Comparison of ENCODE assay signal across 12 cellular contexts in the genomic region with DNA sequence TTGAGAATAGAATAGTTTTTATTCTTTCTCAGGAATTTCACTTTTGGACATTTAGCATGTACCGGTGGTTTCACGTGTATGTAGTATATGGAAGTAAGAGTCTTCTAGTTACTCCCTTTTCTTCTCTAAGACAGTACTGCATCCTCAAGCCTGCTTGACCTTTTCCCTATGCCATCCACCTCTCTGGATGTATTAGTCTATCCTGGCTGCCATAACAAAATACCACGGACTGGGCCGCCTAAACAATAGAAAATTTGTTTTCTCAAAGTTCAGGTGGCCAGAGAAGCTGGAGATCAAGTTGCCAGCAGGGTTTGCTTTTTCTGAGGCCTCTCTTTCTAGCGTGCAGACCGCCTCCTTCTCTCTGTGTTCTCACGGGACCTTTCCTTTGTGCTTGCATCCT. TPM values are rescaled to one million over a fixed set of nuclear protein-coding genes. Genes with fewer than 3 reads are reported as not detected.
A peak's percentile ranks its signal among the peaks of the same experiment; 100 is the strongest.
DNase-seq lines count a peak whose midpoint lies in the region; ATAC-seq, FAIRE-seq and TF ChIP-seq lines count a peak whose summit lies in the region.
"Had no signal": no experiment of that assay in that cellular context is flagged by ENCODE, and none has a peak within 500 bp of the region (broad histone marks: within the 10 kb centered on the region; RNA-seq: fewer than 3 reads in every experiment).

No MANE protein-coding gene starts in this region.

- H3K36me3 ChIP-seq in HepG2 (replicated peaks in 1 of 2; ENCODE audit: control insufficient read depth in 1 of 2, insufficient read depth in 2 of 2, low read length in 2 of 2), result no peaks in the 10 kb centered on the region
- no peaks in the 10 kb centered on the region for H3K36me3 ChIP-seq in right lobe of liver
- H3K36me3 ChIP-seq in Loucy (ENCODE audit: insufficient read depth, low read length), result no peaks in the 10 kb centered on the region
- H3K36me3 ChIP-seq: cardiac muscle cell had no signal

- peak overlapping the region; percentile 95 to 99 for H3K4me3 Mint-ChIP-seq in effector memory CD8-positive, alpha-beta T cell

- peaks cover 10% of the 10 kb centered on the region for H3K36me3 Mint-ChIP-seq in effector memory CD8-positive, alpha-beta T cell (ENCODE audit: insufficient read depth)

- no peak for FAIRE-seq in HepG2 (lab: Jason Lieb, UNC)

- no peak for TF ChIP-seq RAD21 in HepG2 (CRISPR knock-in tag; IDR thresholded peaks at IDR 0.05)

- H3K27me3 ChIP-seq in HepG2 (ENCODE audit: control insufficient read depth in 1 of 2, insufficient read depth in 2 of 2, low read length in 2 of 2), result peaks cover 0 to 37% of the 10 kb centered on the region in 2 experiments; a peak in 3 of 5 replicates
- H3K27me3 ChIP-seq in right lobe of liver, result no peaks in the 10 kb centered on the region
- no peaks in the 10 kb centered on the region for H3K27me3 ChIP-seq in Loucy (ENCODE audit: insufficient read depth, low read length, poor library complexity, severe bottlenecking)
- H3K27me3 ChIP-seq: left lung had no signal

- no peaks in the 10 kb centered on the region for H3K9me2 ChIP-seq in Loucy (replicated peaks; ENCODE audit: low read depth, low read length)

- H3K4me2 ChIP-seq in HepG2 (ENCODE audit: low read depth, low read length) (no peak overlapping the region), Loucy (ENCODE audit: low read depth, low read length, poor library complexity, severe bottlenecking) (peak overlapping the region; percentile 93)

- no peaks in the 10 kb centered on the region for H3F3A ChIP-seq in Loucy (ENCODE audit: low read depth)

- TF ChIP-seq POLR2A in HepG2 (IDR thresholded peaks at IDR 0.05; ENCODE audit: insufficient read depth in 1 of 2, low read depth in 2 of 2, low read length in 2 of 2) (no peak), right lobe of liver (IDR thresholded peaks at IDR 0.05) (no peak)

- no peaks in the 10 kb centered on the region for H3K9me3 ChIP-seq in HepG2 (ENCODE audit: low read length)
- H3K9me3 ChIP-seq in right lobe of liver, result no peaks in the 10 kb centered on the region
- no peaks in the 10 kb centered on the region for H3K9me3 ChIP-seq in Loucy (ENCODE audit: insufficient read depth, low read depth, low read length)
- H3K9me3 ChIP-seq: left lung had no signal

- WGBS in HepG2 (ENCODE audit: low lambda C conversion rate), result 47% methylated on average over 7 of the region's 7 CpGs
- 81% methylated on average over 5 of the region's 7 CpGs for WGBS in right lobe of liver (ENCODE audit: insufficient coverage, low coverage, low lambda C conversion rate, missing lambda C conversion rate)

- H2AFZ ChIP-seq in HepG2 (ENCODE audit: low read length), result no peak overlapping the region
- no peak overlapping the region for H2AFZ ChIP-seq in Loucy (ENCODE audit: low read length)

- BruUV-seq in HepG2 (replicated peaks; lab: Mats Ljungman, UMichigan), result TSS peak; percentile 44

- H4K20me1 ChIP-seq in HepG2 (ENCODE audit: insufficient read depth, low read length) (no peaks in the 10 kb centered on the region), Loucy (ENCODE audit: insufficient read depth, low read length, poor library complexity, severe bottlenecking) (no peaks in the 10 kb centered on the region)

- intact Hi-C loops in HepG2 (cut with micrococcal nuclease; ENCODE audit: unreplicated experiment), result no loop called here
- intact Hi-C loops in right lobe of liver (cut with DNase I), result no loop called here

- H3K27ac Mint-ChIP-seq in effector memory CD8-positive, alpha-beta T cell, result peak overlapping the region; percentile 92 to 95

- no peak for ATAC-seq in HepG2
- no peak for ATAC-seq in right lobe of liver
- ATAC-seq in effector memory CD8-positive, alpha-beta T cell (replicated peaks), result no peak
- no peak for ATAC-seq in HG03442 (IDR thresholded peaks at IDR 0.05; ENCODE audit: unreplicated experiment)

- H3K79me2 ChIP-seq in HepG2 (ENCODE audit: insufficient read depth, low read length) (no peaks in the 10 kb centered on the region), Loucy (ENCODE audit: insufficient read depth, low read length) (peaks cover 43% of the 10 kb centered on the region)

- H3K9me3 Mint-ChIP-seq in effector memory CD8-positive, alpha-beta T cell, result no peaks in the 10 kb centered on the region
- H3K9me3 Mint-ChIP-seq: endodermal cell had no signal

- DNase-seq in HepG2 (ENCODE audit: low spot score) (no peak), right lobe of liver (no peak), anterior cingulate cortex (lab: John Stamatoyannopoulos, UW) (no peak), activated gamma-delta T cell treated with Interleukin-2 at 50 U/mL for 16 hours (no peak)
- DNase-seq in effector memory CD8-positive, alpha-beta T cell, result no peak
- DNase-seq: C1 segment of cervical spinal cord, endodermal cell had no signal

- in situ Hi-C loops in HepG2 (cut with HindIII; ENCODE audit: extremely low pct_ligation_motif_present, low pct_unique_long_range_greater_than_20kb), result no loop called here

- H3K27ac ChIP-seq in HepG2 (ENCODE audit: extremely low read length, insufficient read depth, low read length), result no peak overlapping the region
- no peak overlapping the region for H3K27ac ChIP-seq in right lobe of liver
- H3K27ac ChIP-seq: cardiac muscle cell had no signal

- peaks cover 19% of the 10 kb centered on the region for H3K4me1 ChIP-seq in HepG2 (ENCODE audit: insufficient read depth, low read length)
- H3K4me1 ChIP-seq in right lobe of liver, result peaks cover 0 to 10% (median 4%) of the 10 kb centered on the region in 4 donors
- peaks cover 56% of the 10 kb centered on the region for H3K4me1 ChIP-seq in Loucy (ENCODE audit: insufficient read depth, low read length, poor library complexity, severe bottlenecking)

- H3K27me3 Mint-ChIP-seq in effector memory CD8-positive, alpha-beta T cell, result no peaks in the 10 kb centered on the region

- TF ChIP-seq EP300 in HepG2 (IDR thresholded peaks at IDR 0.05; ENCODE audit: low read depth in 2 of 2, low read length in 2 of 2), result no peak
- TF ChIP-seq EP300 in HepG2 (CRISPR knock-in tag; IDR thresholded peaks at IDR 0.05; ENCODE audit: borderline replicate concordance), result no peak

- POLR2A ChIA-PET in HepG2 (lab: Yijun Ruan, JAX), result no interaction called here

- H3K9ac ChIP-seq in HepG2 (ENCODE audit: insufficient read depth, low read depth, low read length) (no peak overlapping the region), Loucy (ENCODE audit: low read depth, low read length, poor library complexity, severe bottlenecking) (peak overlapping the region; percentile 89)

- H3K4me3 ChIP-seq in HepG2 (replicated peaks in 1 of 3; ENCODE audit: insufficient read depth in 1 of 3, low read depth in 2 of 3, low read length in 3 of 3) (no peak overlapping the region), right lobe of liver (no peak overlapping the region), Loucy (ENCODE audit: low read length, poor library complexity, severe bottlenecking) (peak overlapping the region; percentile 86)

- CTCF ChIA-PET in HepG2 (lab: Yijun Ruan, JAX; ENCODE audit: low intra/inter-chr PET ratio, low total read pairs), result interaction anchor here (1.2 kb wide), 1 partner anchor 38 kb away, joined by 4 read pairs; no protein-coding TSS in a partner anchor

- H3K4me1 Mint-ChIP-seq in effector memory CD8-positive, alpha-beta T cell (ENCODE audit: low read depth in 2 of 2), result peaks cover 10 to 19% of the 10 kb centered on the region in 2 donors

- TF ChIP-seq CTCF in HepG2 (CRISPR knock-in tag; IDR thresholded peaks at IDR 0.05) (no peak), right lobe of liver (IDR thresholded peaks at IDR 0.05) (no peak), Loucy (conservative IDR thresholded peaks at IDR 0.05; ENCODE audit: low read length) (no peak)

RNA-seq across cellular contexts. Expression of gene CMPK2, which starts 1.3 kb away (rescaled TPM):
- total RNA-seq in HepG2 (2016; rRNA removed; fragmentation: Illumina TruSeq; extraction: Trizol) (0.58 and 1.0 TPM in 2 replicates), right lobe of liver (1 to 10 TPM; 1.9 to 5.1 (median 3.8) TPM)
- 0.10 and 0.35 TPM in 2 replicates for total RNA-seq in HepG2 (2016; cell fraction: cytosol; rRNA removed; fragmentation: Illumina TruSeq; extraction: Trizol; ENCODE audit: low read depth)
- total RNA-seq in HepG2 (2016; cell fraction: insoluble cytoplasmic fraction; rRNA removed; fragmentation: Illumina TruSeq; extraction: Trizol), result 0.88 and 0.89 TPM in 2 replicates
- 0.34 and 0.48 TPM in 2 replicates for total RNA-seq in HepG2 (2016; cell fraction: membrane; rRNA removed; fragmentation: Illumina TruSeq; extraction: Trizol)
- 0.34 and 0.44 TPM in 2 replicates for total RNA-seq in HepG2 (2016; cell fraction: nucleus; rRNA removed; fragmentation: Illumina TruSeq; extraction: Trizol)
- 0.04 and 0.16 TPM in 2 replicates for polyA plus RNA-seq in HepG2 (2011; rRNA removed)
- polyA plus RNA-seq in HepG2 (2011; cell fraction: cytosol; rRNA removed), result 0.05 and 0.08 TPM in 2 replicates
- not detected in 2 replicates for polyA plus RNA-seq in HepG2 (2011; cell fraction: nucleus; rRNA removed)
- 0.20 TPM in 1 of 2 replicates, not detected in the other for polyA plus RNA-seq in HepG2 (2012)
- polyA plus RNA-seq in HepG2 (2016; cell fraction: cytosol; fragmentation: Illumina TruSeq; extraction: Trizol; ENCODE audit: low read depth), result 0.07 and 0.27 TPM in 2 replicates
- polyA plus RNA-seq in HepG2 (2016; cell fraction: insoluble cytoplasmic fraction; fragmentation: Illumina TruSeq; extraction: Trizol; ENCODE audit: low read depth), result 0.84 and 1.0 TPM in 2 replicates
- 0.23 and 0.33 TPM in 2 replicates for polyA plus RNA-seq in HepG2 (2016; cell fraction: membrane; fragmentation: Illumina TruSeq; extraction: Trizol; ENCODE audit: low read depth)
- polyA plus RNA-seq in HepG2 (2016; cell fraction: nucleus; fragmentation: Illumina TruSeq; extraction: Trizol; ENCODE audit: insufficient read depth, low read depth), result 0.55 and 0.74 TPM in 2 replicates
- 0.28 TPM in 1 of 2 replicates, not detected in the other for polyA minus RNA-seq in HepG2 (2011; rRNA and poly(A)+ RNA removed; ENCODE audit: low replicate concordance)
- polyA minus RNA-seq in HepG2 (2011; cell fraction: cytosol; rRNA and poly(A)+ RNA removed), result not detected in 2 replicates
- 0.77 TPM in 1 of 2 replicates, not detected in the other for polyA minus RNA-seq in HepG2 (2011; cell fraction: nucleus; rRNA and poly(A)+ RNA removed)

RNA-seq across cellular contexts. Expression of gene RSAD2, which starts 10.6 kb away (rescaled TPM):
- total RNA-seq in HepG2 (2016; rRNA removed; fragmentation: Illumina TruSeq; extraction: Trizol) (0.06 and 0.11 TPM in 2 replicates), right lobe of liver (1 to 10 TPM in 4 of 6 experiments, under 1 TPM in 2; 0.37 to 2.7 (median 1.1) TPM)
- 0.09 and 0.10 TPM in 2 replicates for total RNA-seq in HepG2 (2016; cell fraction: cytosol; rRNA removed; fragmentation: Illumina TruSeq; extraction: Trizol; ENCODE audit: low read depth)
- total RNA-seq in HepG2 (2016; cell fraction: insoluble cytoplasmic fraction; rRNA removed; fragmentation: Illumina TruSeq; extraction: Trizol), result not detected in 2 replicates
- not detected in 2 replicates for total RNA-seq in HepG2 (2016; cell fraction: membrane; rRNA removed; fragmentation: Illumina TruSeq; extraction: Trizol)
- total RNA-seq in HepG2 (2016; cell fraction: nucleus; rRNA removed; fragmentation: Illumina TruSeq; extraction: Trizol), result 0.25 TPM in 1 of 2 replicates, not detected in the other
- polyA plus RNA-seq in HepG2 (2011; rRNA removed), result not detected in 2 replicates
- polyA plus RNA-seq in HepG2 (2011; cell fraction: cytosol; rRNA removed), result not detected in 2 replicates
- not detected in 2 replicates for polyA plus RNA-seq in HepG2 (2011; cell fraction: nucleus; rRNA removed)
- polyA plus RNA-seq in HepG2 (2012), result not detected in 2 replicates
- not detected in 2 replicates for polyA plus RNA-seq in HepG2 (2016; cell fraction: cytosol; fragmentation: Illumina TruSeq; extraction: Trizol; ENCODE audit: low read depth)
- not detected in 2 replicates for polyA plus RNA-seq in HepG2 (2016; cell fraction: insoluble cytoplasmic fraction; fragmentation: Illumina TruSeq; extraction: Trizol; ENCODE audit: low read depth)
- not detected in 2 replicates for polyA plus RNA-seq in HepG2 (2016; cell fraction: membrane; fragmentation: Illumina TruSeq; extraction: Trizol; ENCODE audit: low read depth)
- polyA plus RNA-seq in HepG2 (2016; cell fraction: nucleus; fragmentation: Illumina TruSeq; extraction: Trizol; ENCODE audit: insufficient read depth, low read depth), result not detected in 2 replicates
- 0.04 and 0.09 TPM in 2 replicates for polyA minus RNA-seq in HepG2 (2011; rRNA and poly(A)+ RNA removed; ENCODE audit: low replicate concordance)
- not detected in 2 replicates for polyA minus RNA-seq in HepG2 (2011; cell fraction: cytosol; rRNA and poly(A)+ RNA removed)
- not detected in 2 replicates for polyA minus RNA-seq in HepG2 (2011; cell fraction: nucleus; rRNA and poly(A)+ RNA removed)
- total RNA-seq: myocyte had no signal

RNA-seq across cellular contexts. Expression of gene RNF144A, which starts 50.2 kb away (rescaled TPM):
- total RNA-seq in HepG2 (2016; rRNA removed; fragmentation: Illumina TruSeq; extraction: Trizol), result 16.5 and 20.8 TPM in 2 replicates
- total RNA-seq in HepG2 (2016; cell fraction: cytosol; rRNA removed; fragmentation: Illumina TruSeq; extraction: Trizol; ENCODE audit: low read depth), result 12.0 and 16.8 TPM in 2 replicates
- total RNA-seq in HepG2 (2016; cell fraction: insoluble cytoplasmic fraction; rRNA removed; fragmentation: Illumina TruSeq; extraction: Trizol), result 16.0 and 19.8 TPM in 2 replicates
- total RNA-seq in HepG2 (2016; cell fraction: membrane; rRNA removed; fragmentation: Illumina TruSeq; extraction: Trizol), result 19.8 and 25.4 TPM in 2 replicates
- total RNA-seq in HepG2 (2016; cell fraction: nucleus; rRNA removed; fragmentation: Illumina TruSeq; extraction: Trizol), result 21.0 and 24.6 TPM in 2 replicates
- polyA plus RNA-seq in HepG2 (2011; rRNA removed), result 13.2 and 13.9 TPM in 2 replicates
- polyA plus RNA-seq in HepG2 (2011; cell fraction: cytosol; rRNA removed), result 11.3 and 13.1 TPM in 2 replicates
- 14.7 and 16.7 TPM in 2 replicates for polyA plus RNA-seq in HepG2 (2011; cell fraction: nucleus; rRNA removed)
- polyA plus RNA-seq in HepG2 (2012), result 3.4 and 4.4 TPM in 2 replicates
- 6.8 and 7.8 TPM in 2 replicates for polyA plus RNA-seq in HepG2 (2016; cell fraction: cytosol; fragmentation: Illumina TruSeq; extraction: Trizol; ENCODE audit: low read depth)
- polyA plus RNA-seq in HepG2 (2016; cell fraction: insoluble cytoplasmic fraction; fragmentation: Illumina TruSeq; extraction: Trizol; ENCODE audit: low read depth), result 17.5 and 19.7 TPM in 2 replicates
- polyA plus RNA-seq in HepG2 (2016; cell fraction: membrane; fragmentation: Illumina TruSeq; extraction: Trizol; ENCODE audit: low read depth), result 10.7 and 11.4 TPM in 2 replicates
- 15.5 and 16.5 TPM in 2 replicates for polyA plus RNA-seq in HepG2 (2016; cell fraction: nucleus; fragmentation: Illumina TruSeq; extraction: Trizol; ENCODE audit: insufficient read depth, low read depth)
- 0.12 and 37.2 TPM in 2 replicates for polyA minus RNA-seq in HepG2 (2011; rRNA and poly(A)+ RNA removed; ENCODE audit: low replicate concordance)
- polyA minus RNA-seq in HepG2 (2011; cell fraction: cytosol; rRNA and poly(A)+ RNA removed), result 17.1 and 17.7 TPM in 2 replicates
- polyA minus RNA-seq in HepG2 (2011; cell fraction: nucleus; rRNA and poly(A)+ RNA removed), result 29.2 and 36.2 TPM in 2 replicates
- total RNA-seq in right lobe of liver, result 1 to 10 TPM; 1.2 to 3.2 (median 2.0) TPM
